ENCODE assay signal across 8 cellular contexts in the genomic region with DNA sequence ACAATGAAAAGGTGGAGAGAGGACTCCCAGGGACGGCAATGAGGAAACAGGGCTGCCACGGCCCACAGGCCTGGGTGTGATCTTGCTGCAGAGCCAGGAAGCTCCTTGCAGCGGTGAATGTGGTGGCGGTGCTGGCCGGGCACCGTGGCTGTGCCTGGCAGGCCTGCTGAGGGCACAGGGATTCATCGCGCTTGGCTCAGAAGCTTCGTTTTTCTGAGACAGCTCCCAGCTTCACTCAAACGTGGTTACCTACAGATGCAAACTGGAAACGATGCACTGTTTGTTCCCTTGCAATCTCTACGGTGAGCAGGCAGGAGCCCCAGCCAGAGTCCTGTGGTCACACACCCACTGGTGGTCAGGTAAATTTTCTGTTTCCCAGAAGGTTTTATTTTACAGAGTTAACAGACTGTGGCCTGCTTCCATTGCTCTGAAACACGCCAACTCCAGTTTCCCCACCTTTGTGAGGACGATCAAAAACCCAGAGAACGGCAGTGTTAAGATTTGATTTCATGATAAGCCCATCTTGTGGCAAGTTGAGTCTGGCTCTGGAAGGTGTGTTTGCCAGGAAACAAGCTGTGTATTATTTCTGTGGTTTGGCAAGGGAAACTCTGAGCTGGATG.
A peak's percentile ranks its signal among the peaks of the same experiment; 100 is the strongest.
DNase-seq lines count a peak whose midpoint lies in the region; ATAC-seq and TF ChIP-seq lines count a peak whose summit lies in the region.
"Had no signal": no experiment of that assay in that cellular context is flagged by ENCODE, and none has a peak within 500 bp of the region (broad histone marks: within the 10 kb centered on the region; RNA-seq: fewer than 3 reads in every experiment).

No MANE protein-coding gene starts in this region.

- no peaks in the 10 kb centered on the region for H3K36me3 ChIP-seq in skeletal muscle tissue (ENCODE audit: control insufficient read depth in 3 of 3, insufficient read depth in 3 of 3, low read length in 3 of 3)

- no peaks in the 10 kb centered on the region for H3K27me3 ChIP-seq in skeletal muscle tissue (ENCODE audit: control insufficient read depth in 3 of 3, insufficient read depth in 3 of 3, low read length in 3 of 3)

- no peaks in the 10 kb centered on the region for H3K27me3 Mint-ChIP-seq in HFFc6 (ENCODE audit: insufficient read depth)

- TF ChIP-seq CTCF in HFFc6 (IDR thresholded peaks at IDR 0.05) (no peak), GM10266 (IDR thresholded peaks at IDR 0.05; ENCODE audit: control insufficient read depth, insufficient read depth, low read depth, missing control alignments) (no peak)

- H3K9me3 Mint-ChIP-seq in HFFc6 = peaks cover 5% of the 10 kb centered on the region

- H3K9ac ChIP-seq in skeletal muscle tissue (ENCODE audit: low read depth in 1 of 3, low read length in 3 of 3) = peak overlapping the region in 2 of 3 donors; percentile 16 to 37

- ATAC-seq in SK-N-SH treated with all-trans-retinoic acid at 6 μM for 48 hours (peak; percentile 24), GM18867 (IDR thresholded peaks at IDR 0.05; ENCODE audit: unreplicated experiment) (no peak), GM21723 (IDR thresholded peaks at IDR 0.05; ENCODE audit: unreplicated experiment) (no peak)

- H3K4me1 ChIP-seq in skeletal muscle tissue (ENCODE audit: control insufficient read depth in 3 of 3, insufficient read depth in 3 of 3, low read length in 3 of 3) = peaks cover 0 to 12% (median 5%) of the 10 kb centered on the region in 3 donors

- peaks cover 33% of the 10 kb centered on the region for H3K4me1 Mint-ChIP-seq in HFFc6 (ENCODE audit: low read depth)

- no peak overlapping the region for H3K4me3 ChIP-seq in skeletal muscle tissue (ENCODE audit: low read length in 3 of 3)

- H3K27ac ChIP-seq in skeletal muscle tissue (ENCODE audit: low read depth, low read length) = no peak overlapping the region

- no peak overlapping the region for H3K4me3 Mint-ChIP-seq in HFFc6

- peak overlapping the region; percentile 36; the same call in 1 of the 2 replicates for H3K27ac Mint-ChIP-seq in HFFc6

- peaks cover 10% of the 10 kb centered on the region for H3K36me3 Mint-ChIP-seq in HFFc6 (ENCODE audit: low read depth)

- DNase-seq in HFFc6 = no peak
- peak; percentile 34 for DNase-seq in cerebellum (ENCODE audit: low spot score)
- no peak for DNase-seq in GM10266 (ENCODE audit: extremely low spot score)
- DNase-seq: RPMI8226 had no signal

- no peaks in the 10 kb centered on the region for H3K9me3 ChIP-seq in skeletal muscle tissue (ENCODE audit: control insufficient read depth in 3 of 3, low read length in 3 of 3)

TF ChIP-seq in SK-N-SH treated with all-trans-retinoic acid at 6 μM for 48 hours, 23 proteins besides CTCF, POLR2A, EP300 and RAD21:
- no peak for TF ChIP-seq ZNF8 (CRISPR knock-in tag; IDR thresholded peaks at IDR 0.05)
- TF ChIP-seq, protein P1, sequence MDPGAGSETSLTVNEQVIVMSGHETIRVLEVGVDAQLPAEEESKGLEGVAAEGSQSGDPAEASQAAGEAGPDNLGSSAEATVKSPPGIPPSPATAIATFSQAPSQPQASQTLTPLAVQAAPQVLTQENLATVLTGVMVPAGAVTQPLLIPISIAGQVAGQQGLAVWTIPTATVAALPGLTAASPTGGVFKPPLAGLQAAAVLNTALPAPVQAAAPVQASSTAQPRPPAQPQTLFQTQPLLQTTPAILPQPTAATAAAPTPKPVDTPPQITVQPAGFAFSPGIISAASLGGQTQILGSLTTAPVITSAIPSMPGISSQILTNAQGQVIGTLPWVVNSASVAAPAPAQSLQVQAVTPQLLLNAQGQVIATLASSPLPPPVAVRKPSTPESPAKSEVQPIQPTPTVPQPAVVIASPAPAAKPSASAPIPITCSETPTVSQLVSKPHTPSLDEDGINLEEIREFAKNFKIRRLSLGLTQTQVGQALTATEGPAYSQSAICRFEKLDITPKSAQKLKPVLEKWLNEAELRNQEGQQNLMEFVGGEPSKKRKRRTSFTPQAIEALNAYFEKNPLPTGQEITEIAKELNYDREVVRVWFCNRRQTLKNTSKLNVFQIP (CRISPR knock-in tag; IDR thresholded peaks at IDR 0.05; ENCODE audit: borderline replicate concordance, low read depth) = no peak
- no peak for TF ChIP-seq ARNTL (CRISPR knock-in tag; IDR thresholded peaks at IDR 0.05; ENCODE audit: borderline replicate concordance, low read depth)
- no peak for TF ChIP-seq GLIS3 (CRISPR knock-in tag; IDR thresholded peaks at IDR 0.05)
- TF ChIP-seq TOX (CRISPR knock-in tag; IDR thresholded peaks at IDR 0.05; ENCODE audit: borderline replicate concordance) = no peak
- TF ChIP-seq ZFP30 (CRISPR knock-in tag; IDR thresholded peaks at IDR 0.05) = no peak
- no peak for TF ChIP-seq TCF4 (CRISPR knock-in tag; IDR thresholded peaks at IDR 0.05; ENCODE audit: borderline replicate concordance)
- no peak for TF ChIP-seq OSR1 (CRISPR knock-in tag; IDR thresholded peaks at IDR 0.05)
- TF ChIP-seq ZNF565 (CRISPR knock-in tag; conservative IDR thresholded peaks at IDR 0.05; ENCODE audit: low read depth) = no peak
- TF ChIP-seq, protein P2, sequence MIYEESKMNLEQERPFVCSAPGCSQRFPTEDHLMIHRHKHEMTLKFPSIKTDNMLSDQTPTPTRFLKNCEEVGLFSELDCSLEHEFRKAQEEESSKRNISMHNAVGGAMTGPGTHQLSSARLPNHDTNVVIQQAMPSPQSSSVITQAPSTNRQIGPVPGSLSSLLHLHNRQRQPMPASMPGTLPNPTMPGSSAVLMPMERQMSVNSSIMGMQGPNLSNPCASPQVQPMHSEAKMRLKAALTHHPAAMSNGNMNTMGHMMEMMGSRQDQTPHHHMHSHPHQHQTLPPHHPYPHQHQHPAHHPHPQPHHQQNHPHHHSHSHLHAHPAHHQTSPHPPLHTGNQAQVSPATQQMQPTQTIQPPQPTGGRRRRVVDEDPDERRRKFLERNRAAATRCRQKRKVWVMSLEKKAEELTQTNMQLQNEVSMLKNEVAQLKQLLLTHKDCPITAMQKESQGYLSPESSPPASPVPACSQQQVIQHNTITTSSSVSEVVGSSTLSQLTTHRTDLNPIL (CRISPR knock-in tag; IDR thresholded peaks at IDR 0.05; ENCODE audit: low read depth) = no peak
- TF ChIP-seq SNAI2 (CRISPR knock-in tag; IDR thresholded peaks at IDR 0.05) = no peak
- TF ChIP-seq CSDC2 (CRISPR knock-in tag; IDR thresholded peaks at IDR 0.05) = no peak
- TF ChIP-seq, protein P3, sequence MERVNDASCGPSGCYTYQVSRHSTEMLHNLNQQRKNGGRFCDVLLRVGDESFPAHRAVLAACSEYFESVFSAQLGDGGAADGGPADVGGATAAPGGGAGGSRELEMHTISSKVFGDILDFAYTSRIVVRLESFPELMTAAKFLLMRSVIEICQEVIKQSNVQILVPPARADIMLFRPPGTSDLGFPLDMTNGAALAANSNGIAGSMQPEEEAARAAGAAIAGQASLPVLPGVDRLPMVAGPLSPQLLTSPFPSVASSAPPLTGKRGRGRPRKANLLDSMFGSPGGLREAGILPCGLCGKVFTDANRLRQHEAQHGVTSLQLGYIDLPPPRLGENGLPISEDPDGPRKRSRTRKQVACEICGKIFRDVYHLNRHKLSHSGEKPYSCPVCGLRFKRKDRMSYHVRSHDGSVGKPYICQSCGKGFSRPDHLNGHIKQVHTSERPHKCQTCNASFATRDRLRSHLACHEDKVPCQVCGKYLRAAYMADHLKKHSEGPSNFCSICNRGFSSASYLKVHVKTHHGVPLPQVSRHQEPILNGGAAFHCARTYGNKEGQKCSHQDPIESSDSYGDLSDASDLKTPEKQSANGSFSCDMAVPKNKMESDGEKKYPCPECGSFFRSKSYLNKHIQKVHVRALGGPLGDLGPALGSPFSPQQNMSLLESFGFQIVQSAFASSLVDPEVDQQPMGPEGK (CRISPR knock-in tag; IDR thresholded peaks at IDR 0.05; ENCODE audit: borderline replicate concordance) = no peak
- TF ChIP-seq ZC3H10 (CRISPR knock-in tag; IDR thresholded peaks at IDR 0.05) = no peak
- TF ChIP-seq, protein P4, sequence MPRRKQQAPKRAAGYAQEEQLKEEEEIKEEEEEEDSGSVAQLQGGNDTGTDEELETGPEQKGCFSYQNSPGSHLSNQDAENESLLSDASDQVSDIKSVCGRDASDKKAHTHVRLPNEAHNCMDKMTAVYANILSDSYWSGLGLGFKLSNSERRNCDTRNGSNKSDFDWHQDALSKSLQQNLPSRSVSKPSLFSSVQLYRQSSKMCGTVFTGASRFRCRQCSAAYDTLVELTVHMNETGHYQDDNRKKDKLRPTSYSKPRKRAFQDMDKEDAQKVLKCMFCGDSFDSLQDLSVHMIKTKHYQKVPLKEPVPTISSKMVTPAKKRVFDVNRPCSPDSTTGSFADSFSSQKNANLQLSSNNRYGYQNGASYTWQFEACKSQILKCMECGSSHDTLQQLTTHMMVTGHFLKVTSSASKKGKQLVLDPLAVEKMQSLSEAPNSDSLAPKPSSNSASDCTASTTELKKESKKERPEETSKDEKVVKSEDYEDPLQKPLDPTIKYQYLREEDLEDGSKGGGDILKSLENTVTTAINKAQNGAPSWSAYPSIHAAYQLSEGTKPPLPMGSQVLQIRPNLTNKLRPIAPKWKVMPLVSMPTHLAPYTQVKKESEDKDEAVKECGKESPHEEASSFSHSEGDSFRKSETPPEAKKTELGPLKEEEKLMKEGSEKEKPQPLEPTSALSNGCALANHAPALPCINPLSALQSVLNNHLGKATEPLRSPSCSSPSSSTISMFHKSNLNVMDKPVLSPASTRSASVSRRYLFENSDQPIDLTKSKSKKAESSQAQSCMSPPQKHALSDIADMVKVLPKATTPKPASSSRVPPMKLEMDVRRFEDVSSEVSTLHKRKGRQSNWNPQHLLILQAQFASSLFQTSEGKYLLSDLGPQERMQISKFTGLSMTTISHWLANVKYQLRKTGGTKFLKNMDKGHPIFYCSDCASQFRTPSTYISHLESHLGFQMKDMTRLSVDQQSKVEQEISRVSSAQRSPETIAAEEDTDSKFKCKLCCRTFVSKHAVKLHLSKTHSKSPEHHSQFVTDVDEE (CRISPR knock-in tag; IDR thresholded peaks at IDR 0.05) = no peak
- no peak for TF ChIP-seq ZNF70 (CRISPR knock-in tag; IDR thresholded peaks at IDR 0.05)
- TF ChIP-seq ESRRG (CRISPR knock-in tag; IDR thresholded peaks at IDR 0.05) = no peak
TF ChIP-seq in SK-N-SH treated with all-trans-retinoic acid at 6 μM for 48 hours: peak in this region for 0.
